ENCODE assay signal across 24 cellular contexts in the genomic region with DNA sequence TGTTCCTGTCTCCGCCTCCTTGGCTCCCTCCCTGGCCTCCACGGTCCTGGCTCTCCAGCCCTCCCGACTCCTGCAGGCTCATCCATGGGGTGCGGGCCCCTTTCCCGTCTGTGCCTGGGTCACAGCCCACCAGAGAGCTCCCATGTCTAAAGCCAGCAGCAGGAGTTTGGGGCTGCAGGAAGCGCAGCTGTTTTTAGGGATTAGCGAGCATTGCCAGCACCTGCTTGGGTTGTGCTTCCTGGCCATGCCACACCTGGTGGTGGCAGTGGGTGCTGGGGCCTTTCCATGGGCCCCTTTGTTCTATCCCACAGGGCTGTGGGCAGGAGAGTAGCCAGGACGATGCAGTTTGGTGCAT.
"Had no signal": no experiment of that assay in that cellular context is flagged by ENCODE, and none has a peak within 500 bp of the region (broad histone marks: within the 10 kb centered on the region; RNA-seq: fewer than 3 reads in every experiment).

No MANE protein-coding gene starts in this region.

- H3K4me3 ChIP-seq: left lung, lower lobe of right lung, neural progenitor cell, ovary, right atrium auricular region, right lobe of liver, smooth muscle cell, tibial nerve, uterus had no signal

- H3K36me3 ChIP-seq: left lung, lower lobe of right lung, neural progenitor cell, ovary, right atrium auricular region, right lobe of liver, tibial nerve, uterus had no signal

- H3K4me1 ChIP-seq: lower lobe of right lung, right atrium auricular region, right lobe of liver, uterus had no signal

- H3K27ac ChIP-seq: left lung, lower lobe of right lung, neural progenitor cell, ovary, right atrium auricular region, right lobe of liver, tibial nerve, uterus had no signal

- ATAC-seq: left colon; left lung; right lobe of liver; stimulated activated memory B cell treated with anti-CD40 and anti-IgM and Interleukin-4, amounts not matched to agents 10 μg/mL and 1 μg/mL and 100 μg/mL, for 72 hours; stimulated activated naive CD8-positive, alpha-beta T cell treated with anti-CD3 and anti-CD28 coated beads, Interleukin-15, amount 100 ng/mL, for 72 hours had no signal

- H3K27me3 ChIP-seq: neural progenitor cell, ovary, right atrium auricular region, right lobe of liver, uterus had no signal

- DNase-seq: hippocampal formation; immature natural killer cell; kidney; left colon; lower lobe of right lung; mammary epithelial cell; mesenchymal stem cell; natural killer cell; ovary; right lobe of liver; stimulated activated CD4-positive, alpha-beta T cell treated with anti-CD3 and anti-CD28 coated beads, Interleukin-1b, Interleukin-23, amount 100 ng/mL, for 48 hours; stimulated activated CD4-positive, alpha-beta T cell treated with anti-CD3 and anti-CD28 coated beads, Interleukin-2, amount 100 ng/mL, for 48 hours; stimulated activated CD4-positive, alpha-beta T cell treated with anti-CD3 and anti-CD28 coated beads, Interleukin-4, amount 100 ng/mL, for 4 hours; stimulated activated CD8-positive, alpha-beta memory T cell treated with anti-CD3 and anti-CD28 coated beads, Interleukin-4, amount 100 ng/mL, for 48 hours; stimulated activated naive CD4-positive, alpha-beta T cell treated with Interleukin-2 at 50 U/mL for 16 hours; stimulated activated naive CD8-positive, alpha-beta T cell treated with anti-CD3 and anti-CD28 coated beads, Interleukin-15, amount 100 ng/mL, for 72 hours; substantia nigra; uterus had no signal

- H3K9me3 ChIP-seq: left lung, lower lobe of right lung, ovary, right atrium auricular region, right lobe of liver, tibial nerve, uterus had no signal
